Comparison of ENCODE assay signal across 12 cellular contexts in the genomic region with DNA sequence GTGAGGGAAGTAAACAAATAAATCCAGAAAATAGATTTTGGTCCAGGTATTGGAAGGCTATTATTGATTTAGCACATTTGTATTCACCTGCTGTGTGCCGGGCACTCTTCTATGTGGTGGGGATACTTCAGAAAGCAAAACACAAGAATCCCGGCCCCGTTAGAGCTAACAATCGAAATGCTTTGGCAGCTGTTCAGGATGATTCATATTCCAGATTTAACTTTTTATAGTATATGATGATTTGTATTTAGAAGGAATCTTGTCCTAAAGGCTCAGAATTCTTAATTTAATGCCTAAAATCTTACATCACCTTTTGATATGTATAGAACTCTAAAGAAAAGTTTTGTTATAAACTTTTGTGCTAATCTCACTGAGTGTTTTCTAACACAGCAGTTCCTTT. TPM values are rescaled to one million over a fixed set of nuclear protein-coding genes. Genes with fewer than 3 reads are reported as not detected.
DNase-seq lines count a peak whose midpoint lies in the region; ATAC-seq and TF ChIP-seq lines count a peak whose summit lies in the region.
"Had no signal": no experiment of that assay in that cellular context is flagged by ENCODE, and none has a peak within 500 bp of the region (broad histone marks: within the 10 kb centered on the region; RNA-seq: fewer than 3 reads in every experiment).

No MANE protein-coding gene starts in this region.

- H3K4me1 ChIP-seq in heart right ventricle = peaks cover 0 to 36% (median 12%) of the 10 kb centered on the region in 9 donors
- peaks cover 5% of the 10 kb centered on the region; the same call in 1 of the 2 replicates for H3K4me1 ChIP-seq in SJCRH30
- H3K4me1 ChIP-seq in thoracic aorta (ENCODE audit: control insufficient read depth in 1 of 2, low read depth in 2 of 2) = peaks cover 0 to 10% of the 10 kb centered on the region in 2 donors

- H3K27me3 ChIP-seq in heart right ventricle (no peaks in the 10 kb centered on the region), SJCRH30 (no peaks in the 10 kb centered on the region), thoracic aorta (replicated peaks; ENCODE audit: insufficient read depth) (no peaks in the 10 kb centered on the region)

- no peak for TF ChIP-seq CTCF in heart right ventricle (IDR thresholded peaks at IDR 0.05)
- no peak for TF ChIP-seq CTCF in thoracic aorta (IDR thresholded peaks at IDR 0.05)

- H3K36me3 ChIP-seq in heart right ventricle (no peaks in the 10 kb centered on the region), SJCRH30 (no peaks in the 10 kb centered on the region), thoracic aorta (no peaks in the 10 kb centered on the region)

- H3K9me3 ChIP-seq in heart right ventricle (no peaks in the 10 kb centered on the region), SJCRH30 (replicated peaks) (no peaks in the 10 kb centered on the region), thoracic aorta (no peaks in the 10 kb centered on the region)

- peak overlapping the region in 1 of 10 donors; percentile 15 for H3K27ac ChIP-seq in heart right ventricle
- peak overlapping the region; percentile 23; the same call in 1 of the 2 replicates for H3K27ac ChIP-seq in SJCRH30
- no peak overlapping the region for H3K27ac ChIP-seq in thoracic aorta

- 2 to 10% methylated on average over 4 of the region's 4 CpGs for WGBS in heart right ventricle, 2 donors

- intact Hi-C loops in heart right ventricle (cut with DNase I) (no loop called here), cardiac septum (cut with DNase I) (no loop called here)

- H3K4me3 ChIP-seq in heart right ventricle = peak overlapping the region in 3 of 10 donors; percentile 11 to 23 (median 19)
- no peak overlapping the region for H3K4me3 ChIP-seq in SJCRH30
- H3K4me3 ChIP-seq in thoracic aorta = peak overlapping the region; percentile 34

- ATAC-seq in heart right ventricle = peak in 5 of 8 donors; percentile 49 to 68 (median 56)
- no peak for ATAC-seq in thoracic aorta (ENCODE audit: insufficient number of reproducible peaks, low FRiP score, low read depth)
- no peak for ATAC-seq in HG03378 (IDR thresholded peaks at IDR 0.05; ENCODE audit: unreplicated experiment)
- ATAC-seq in GM19467 (IDR thresholded peaks at IDR 0.05; ENCODE audit: unreplicated experiment) = no peak
- ATAC-seq: naive thymus-derived CD4-positive, alpha-beta T cell had no signal

- DNase-seq in heart right ventricle (no peak), cardiac septum (ENCODE audit: low spot score) (no peak), SJCRH30 (peak; percentile 2 to 36), fibroblast of peridontal ligament (ENCODE audit: extremely low read depth) (peak; percentile 84), thoracic aorta (ENCODE audit: low spot score) (no peak), NCI-H146 (lab: John Stamatoyannopoulos, UW) (no peak)
- DNase-seq: effector memory CD4-positive, alpha-beta T cell; GF-D8; naive thymus-derived CD4-positive, alpha-beta T cell; T1000 had no signal

RNA-seq across cellular contexts. Expression of a gene that starts 28.0 kb away (rescaled TPM):
- total RNA-seq in heart right ventricle = 10 to 100 TPM; 15.1 to 22.8 (median 20.9) TPM
- 1 to 10 TPM; 2.1 to 3.1 TPM for polyA plus RNA-seq in heart right ventricle
- 20.0 TPM for total RNA-seq in cardiac septum
- total RNA-seq in SJCRH30 (2014; rRNA removed; shearing (Covaris generic)) = 6.0 and 6.7 TPM in 2 replicates
- total RNA-seq in thoracic aorta = 10 to 100 TPM; 13.6 to 13.7 TPM
- polyA plus RNA-seq: naive thymus-derived CD4-positive, alpha-beta T cell had no signal

Comparison
In these comparisons a context has a peak if more than half of its experiments do, and no peak if none do; other contexts are left out.
1. ATAC-seq: peak in heart right ventricle (5 of 8); none in thoracic aorta (single experiment), HG03378 (single experiment) and GM19467 (single experiment).
2. DNase-seq: peak in SJCRH30 (2 of 2) and fibroblast of peridontal ligament (single experiment); none in heart right ventricle (0 of 2), cardiac septum (single experiment), thoracic aorta (single experiment) and NCI-H146 (single experiment).